In the genomic region with DNA sequence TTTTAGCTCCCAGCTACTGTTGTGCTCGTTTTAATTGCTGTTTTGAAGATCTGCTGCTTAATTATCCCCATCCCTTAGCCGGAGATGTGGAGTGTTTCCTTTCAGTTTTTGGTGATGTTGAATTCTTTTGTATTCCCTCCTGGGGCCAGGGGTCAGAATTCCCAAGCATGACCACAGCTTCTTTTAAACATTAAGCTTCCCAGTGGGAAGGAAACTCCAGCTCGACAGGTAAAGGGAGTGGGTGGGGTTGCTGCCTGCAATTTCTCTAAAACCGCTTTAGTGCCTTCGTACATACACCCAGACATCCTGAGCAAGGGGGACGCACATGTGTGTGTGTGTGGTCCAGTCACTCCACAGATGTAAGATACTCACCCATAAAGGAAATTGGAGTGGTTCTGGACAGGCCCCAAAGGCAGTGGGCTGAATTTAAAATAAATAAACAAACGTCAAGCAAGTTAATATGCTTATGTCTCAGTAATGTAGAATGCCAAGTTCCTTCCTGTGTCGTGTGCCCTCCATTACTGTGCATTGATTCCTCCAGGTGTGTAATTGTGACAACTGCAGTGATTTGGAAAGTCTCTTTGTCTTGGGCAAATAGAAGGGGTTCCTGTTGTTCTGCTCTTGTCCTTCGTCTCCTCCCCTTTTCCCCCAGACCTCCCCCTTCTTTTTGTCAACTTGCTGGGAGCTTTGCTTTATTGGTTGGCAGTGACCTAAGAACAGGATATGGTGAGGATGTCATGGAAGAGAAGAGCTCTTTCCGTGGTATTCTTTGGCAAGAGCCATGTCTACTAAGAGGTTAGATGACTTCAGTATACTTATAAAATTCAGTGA, we compare ENCODE assay signal across 8 cellular contexts. TPM values are rescaled to one million over a fixed set of nuclear protein-coding genes. Genes with fewer than 3 reads are reported as not detected.
A peak's percentile ranks its signal among the peaks of the same experiment; 100 is the strongest.
DNase-seq lines count a peak whose midpoint lies in the region; ATAC-seq and TF ChIP-seq lines count a peak whose summit lies in the region.

No MANE protein-coding gene starts in this region.

- no peaks in the 10 kb centered on the region for H3K27me3 ChIP-seq in gastroesophageal sphincter
- no peaks in the 10 kb centered on the region for H3K27me3 ChIP-seq in stomach
- H3K27me3 ChIP-seq in left lung: no peaks in the 10 kb centered on the region
- H3K27me3 ChIP-seq in body of pancreas: no peaks in the 10 kb centered on the region

- peak overlapping the region in 3 of 4 donors; percentile 15 to 41 (median 26) for H3K27ac ChIP-seq in gastroesophageal sphincter
- H3K27ac ChIP-seq in stomach: peak overlapping the region in 3 of 5 donors; percentile 16 to 43 (median 25)
- H3K27ac ChIP-seq in left lung: peak overlapping the region in 1 of 2 donors; percentile 26
- peak overlapping the region in 1 of 4 donors; percentile 32 for H3K27ac ChIP-seq in body of pancreas

- no peak for ATAC-seq in gastroesophageal sphincter
- ATAC-seq in left lung: no peak
- ATAC-seq in body of pancreas: no peak
- no peak for ATAC-seq in HG03159 (IDR thresholded peaks at IDR 0.05; ENCODE audit: unreplicated experiment)

- H3K27me3 Mint-ChIP-seq in activated CD4-positive, alpha-beta T cell treated with anti-CD3 and anti-CD28 coated beads, Interleukin-2, amount 10 ng/mL, durations not matched to agents 7 days and 5 days: no peaks in the 10 kb centered on the region

- H3K36me3 ChIP-seq in gastroesophageal sphincter: peaks cover 0 to 45% of the 10 kb centered on the region in 2 donors
- peaks cover 17 to 59% (median 47%) of the 10 kb centered on the region in 4 donors for H3K36me3 ChIP-seq in stomach
- peaks cover 0 to 45% of the 10 kb centered on the region in 2 donors for H3K36me3 ChIP-seq in left lung
- peaks cover 0 to 15% of the 10 kb centered on the region in 2 donors for H3K36me3 ChIP-seq in body of pancreas (replicated peaks in 1 of 2; ENCODE audit: insufficient read depth in 1 of 2, low read depth in 2 of 2)

- H3K4me3 ChIP-seq in gastroesophageal sphincter: no peak overlapping the region
- H3K4me3 ChIP-seq in stomach: no peak overlapping the region
- H3K4me3 ChIP-seq in left lung: no peak overlapping the region
- H3K4me3 ChIP-seq in body of pancreas: no peak overlapping the region

- WGBS in gastroesophageal sphincter (ENCODE audit: low coverage in 1 of 2), 2 donors: 36 to 48% methylated on average over 6 to 10 of the region's 10 CpGs
- 55 to 61% (median 57%) methylated on average over 10 of the region's 10 CpGs for WGBS in stomach, 5 donors
- 72 to 78% methylated on average over 10 of the region's 10 CpGs for WGBS in body of pancreas, 2 donors

- H3K27ac Mint-ChIP-seq in activated CD4-positive, alpha-beta T cell treated with anti-CD3 and anti-CD28 coated beads, Interleukin-2, amount 10 ng/mL, durations not matched to agents 7 days and 5 days: peak overlapping the region; percentile 76

- peaks cover 98% of the 10 kb centered on the region for H3K4me1 Mint-ChIP-seq in activated CD4-positive, alpha-beta T cell treated with anti-CD3 and anti-CD28 coated beads, Interleukin-2, amount 10 ng/mL, durations not matched to agents 7 days and 5 days

- CTCF ChIA-PET in activated CD4-positive, alpha-beta T cell treated with anti-CD3 and anti-CD28 coated beads, Interleukin-2, amount 10 ng/mL, durations not matched to agents 7 days and 5 days (lab: Charles Lee): interaction anchor here (0.6 to 1.2 kb wide), 2 partner anchors 12 to 272 kb away, joined by 3 read pairs; no protein-coding TSS in a partner anchor

- H3K36me3 Mint-ChIP-seq in activated CD4-positive, alpha-beta T cell treated with anti-CD3 and anti-CD28 coated beads, Interleukin-2, amount 10 ng/mL, durations not matched to agents 7 days and 5 days (ENCODE audit: low read depth): peaks cover 77% of the 10 kb centered on the region

- no peak for DNase-seq in activated CD4-positive, alpha-beta T cell treated with anti-CD3 and anti-CD28 coated beads, Interleukin-2, amount 10 ng/mL, durations not matched to agents 7 days and 5 days
- DNase-seq in activated CD4-positive, alpha-beta T cell treated with anti-CD3 and anti-CD28 coated beads, Interleukin-2, amount 50 U/mL, for 48 hours: no peak
- DNase-seq in RKO (ENCODE audit: low spot score) (peak; percentile 1), stomach (no peak), left lung (no peak), body of pancreas (no peak)

- POLR2A ChIA-PET in activated CD4-positive, alpha-beta T cell treated with anti-CD3 and anti-CD28 coated beads, Interleukin-2, amount 10 ng/mL, durations not matched to agents 7 days and 5 days (lab: Charles Lee): no interaction called here

- TF ChIP-seq POLR2A in gastroesophageal sphincter (IDR thresholded peaks at IDR 0.05): no peak
- TF ChIP-seq POLR2A in stomach (IDR thresholded peaks at IDR 0.05): no peak
- no peak for TF ChIP-seq POLR2A in body of pancreas (IDR thresholded peaks at IDR 0.05)

- intact Hi-C loops in stomach (cut with DNase I; ENCODE audit: low total_unique reads) (no loop called here), left lung (cut with DNase I) (no loop called here), body of pancreas (cut with DNase I) (no loop called here)

- TF ChIP-seq EP300 in gastroesophageal sphincter (IDR thresholded peaks at IDR 0.05) (no peak), stomach (IDR thresholded peaks at IDR 0.05) (no peak)

- no peaks in the 10 kb centered on the region for H3K9me3 Mint-ChIP-seq in activated CD4-positive, alpha-beta T cell treated with anti-CD3 and anti-CD28 coated beads, Interleukin-2, amount 10 ng/mL, durations not matched to agents 7 days and 5 days

- H3K9me3 ChIP-seq in gastroesophageal sphincter (no peaks in the 10 kb centered on the region), stomach (no peaks in the 10 kb centered on the region), left lung (no peaks in the 10 kb centered on the region), body of pancreas (no peaks in the 10 kb centered on the region)

- no peak for TF ChIP-seq CTCF in gastroesophageal sphincter (IDR thresholded peaks at IDR 0.05)
- no peak for TF ChIP-seq CTCF in stomach (IDR thresholded peaks at IDR 0.05)
- TF ChIP-seq CTCF in left lung (IDR thresholded peaks at IDR 0.05): no peak
- TF ChIP-seq CTCF in body of pancreas (IDR thresholded peaks at IDR 0.05): no peak

- H3K4me3 Mint-ChIP-seq in activated CD4-positive, alpha-beta T cell treated with anti-CD3 and anti-CD28 coated beads, Interleukin-2, amount 10 ng/mL, durations not matched to agents 7 days and 5 days: peak overlapping the region; percentile 10

- peaks cover 0 to 26% (median 4%) of the 10 kb centered on the region in 3 donors for H3K4me1 ChIP-seq in gastroesophageal sphincter
- peaks cover 0 to 19% (median 6%) of the 10 kb centered on the region in 4 donors for H3K4me1 ChIP-seq in stomach
- no peaks in the 10 kb centered on the region for H3K4me1 ChIP-seq in left lung
- peaks cover 5% of the 10 kb centered on the region for H3K4me1 ChIP-seq in body of pancreas

RNA-seq across cellular contexts. Expression of a gene that starts 19.2 kb away (rescaled TPM):
- 100 to 1,000 TPM; 124 to 130 TPM for total RNA-seq in activated CD4-positive, alpha-beta T cell treated with anti-CD3 and anti-CD28 coated beads, Interleukin-2, amount 10 ng/mL, durations not matched to agents 7 days and 5 days
- total RNA-seq in gastroesophageal sphincter (100 to 1,000 TPM in 1 of 4 donors, 10 to 100 TPM in 3; 81.0 to 101 (median 87.2) TPM), stomach (100 to 1,000 TPM in 1 of 5 donors, 10 to 100 TPM in 4; 17.0 to 167 (median 27.8) TPM), left lung (10 to 100 TPM; 40.4 to 53.1 TPM), body of pancreas (10 to 100 TPM; 49.0 to 76.5 TPM)
- 10 to 100 TPM; 33.9 to 39.4 (median 39.3) TPM for polyA plus RNA-seq in stomach

RNA-seq across cellular contexts. Expression of a gene that starts 43.3 kb away (rescaled TPM):
- total RNA-seq in activated CD4-positive, alpha-beta T cell treated with anti-CD3 and anti-CD28 coated beads, Interleukin-2, amount 10 ng/mL, durations not matched to agents 7 days and 5 days: 10 to 100 TPM; 79.6 to 92.4 TPM
- total RNA-seq in gastroesophageal sphincter (10 to 100 TPM; 36.6 to 46.3 (median 40.6) TPM), stomach (100 to 1,000 TPM; 109 to 503 (median 285) TPM), left lung (10 to 100 TPM; 66.9 to 76.7 TPM), body of pancreas (100 to 1,000 TPM; 125 to 231 TPM)
- 100 to 1,000 TPM; 142 to 187 (median 147) TPM for polyA plus RNA-seq in stomach
